15 cellular contexts compared by ENCODE assay signal in the genomic region with DNA sequence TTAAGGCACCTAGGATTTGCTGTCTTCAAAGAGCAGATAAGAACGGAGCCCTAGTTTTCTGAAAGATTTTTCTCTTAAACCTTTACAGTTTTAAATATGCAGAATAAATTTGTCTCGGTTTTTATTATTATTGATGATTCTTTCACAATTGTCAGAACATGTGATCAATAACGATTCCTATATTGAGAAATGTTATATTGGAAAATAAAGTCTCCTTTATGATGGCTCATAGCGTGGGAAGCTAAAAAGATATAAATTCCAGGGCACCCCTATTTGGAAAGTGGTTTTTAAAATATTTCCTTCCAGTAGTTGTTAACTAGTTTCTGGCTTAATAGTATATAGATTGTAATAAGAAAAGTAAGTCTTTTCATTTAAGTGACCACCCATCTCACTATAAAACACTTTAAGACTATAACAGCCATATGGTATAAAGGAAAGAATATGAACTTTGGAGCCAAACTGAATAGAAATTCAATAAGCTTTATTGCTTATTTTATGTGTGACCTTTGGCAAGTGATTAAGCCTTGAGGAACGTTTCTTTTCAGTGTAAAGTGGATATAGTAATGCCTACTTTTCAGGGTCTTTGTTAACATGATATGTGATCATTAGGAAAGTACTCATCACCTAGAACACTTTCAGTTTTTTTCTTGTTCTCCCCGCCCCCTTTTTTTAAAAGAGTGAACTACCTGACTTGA.
DNase-seq lines count a peak whose midpoint lies in the region; ATAC-seq, FAIRE-seq and TF ChIP-seq lines count a peak whose summit lies in the region.
"Had no signal": no experiment of that assay in that cellular context is flagged by ENCODE, and none has a peak within 500 bp of the region (broad histone marks: within the 10 kb centered on the region; RNA-seq: fewer than 3 reads in every experiment).

No MANE protein-coding gene starts in this region.

- TF ChIP-seq CTCF in SK-N-SH (IDR thresholded peaks at IDR 0.05) (no peak), PC-3 (conservative IDR thresholded peaks at IDR 0.05; ENCODE audit: low read depth, low read length) (0 out of 2 replicates have a peak, but pooled peaks have one; percentile 3), transverse colon (IDR thresholded peaks at IDR 0.05) (no peak), suprapubic skin (IDR thresholded peaks at IDR 0.05) (no peak)

- peak overlapping the region; percentile 42; the same call in 1 of the 2 replicates for H3K4me2 ChIP-seq in SK-N-SH
- peak overlapping the region; percentile 38; the same call in 1 of the 2 replicates for H3K4me2 ChIP-seq in PC-3 (ENCODE audit: low read length)

- 10% methylated on average over 6 of the region's 6 CpGs for WGBS in SK-N-SH (ENCODE audit: low lambda C conversion rate)
- WGBS in transverse colon (ENCODE audit: low coverage in 1 of 2), 2 donors = 34 to 37% methylated on average over 6 of the region's 6 CpGs
- WGBS in suprapubic skin = 58% methylated on average over 6 of the region's 6 CpGs

- H3K36me3 ChIP-seq in SK-N-SH (replicated peaks in 1 of 2; ENCODE audit: control insufficient read depth in 1 of 2, insufficient read depth in 2 of 2, low read length in 1 of 2) (no peaks in the 10 kb centered on the region), PC-3 (ENCODE audit: low read depth, low read length) (no peaks in the 10 kb centered on the region), transverse colon (no peaks in the 10 kb centered on the region), suprapubic skin (no peaks in the 10 kb centered on the region)
- H3K36me3 ChIP-seq: thyroid gland had no signal

- H3K27ac ChIP-seq in SK-N-SH (ENCODE audit: low read depth in 2 of 2, low read length in 1 of 2) = no peak overlapping the region
- H3K27ac ChIP-seq in PC-3 (ENCODE audit: low read length) = no peak overlapping the region
- H3K27ac ChIP-seq in transverse colon = peak overlapping the region in 3 of 4 donors; percentile 38 to 46 (median 43)
- H3K27ac ChIP-seq in suprapubic skin = no peak overlapping the region
- H3K27ac ChIP-seq: SK-N-MC, thyroid gland had no signal

- H3K4me3 ChIP-seq in SK-N-SH (ENCODE audit: low read depth in 2 of 2, low read length in 1 of 2) (no peak overlapping the region), PC-3 (ENCODE audit: low read length) (no peak overlapping the region), transverse colon (no peak overlapping the region), suprapubic skin (no peak overlapping the region)
- H3K4me3 ChIP-seq: SK-N-MC, thyroid gland had no signal

- H3F3A ChIP-seq in SK-N-SH (replicated peaks; ENCODE audit: insufficient read depth) (no peaks in the 10 kb centered on the region), PC-3 (ENCODE audit: low read length, unreplicated experiment) (no peaks in the 10 kb centered on the region)

- BruUV-seq in PC-3 (replicated peaks; lab: Mats Ljungman, UMichigan) = no TSS peak

- DNase-seq in SK-N-SH (no peak), PC-3 (peak; percentile 32), frontal cortex (ENCODE audit: low spot score in 2 of 2) (no peak), transverse colon (no peak), suprapubic skin (ENCODE audit: low spot score in 2 of 2) (no peak), ecto neural progenitor cell (ENCODE audit: low spot score) (no peak)
- DNase-seq: activated CD4-positive, alpha-beta T cell treated with anti-CD3 and anti-CD28 coated beads for 1 hour; activated gamma-delta T cell; DMS79; NCI-H510A had no signal

- TF ChIP-seq POLR2A in transverse colon (IDR thresholded peaks at IDR 0.05) = no peak
- no peak for TF ChIP-seq POLR2A in suprapubic skin (IDR thresholded peaks at IDR 0.05)

- H3K79me2 ChIP-seq in SK-N-SH (ENCODE audit: insufficient read depth) (no peaks in the 10 kb centered on the region), PC-3 (ENCODE audit: low read length) (no peaks in the 10 kb centered on the region)

- intact Hi-C loops in PC-3 (cut with micrococcal nuclease) (loop anchor here (1.0 to 10.0 kb wide), 6 partner anchors 55 to 518 kb away; no protein-coding TSS in a partner anchor), transverse colon (cut with DNase I; ENCODE audit: low total_unique reads) (loop anchor here (10.0 kb wide), 1 partner anchor 1518 kb away; no protein-coding TSS in a partner anchor)

- H2AFZ ChIP-seq in SK-N-SH (ENCODE audit: low read depth) (no peak overlapping the region), PC-3 (ENCODE audit: low read length) (no peak overlapping the region)

- POLR2A ChIA-PET in SK-N-SH (lab: Yijun Ruan, JAX) (no interaction called here), PC-3 (lab: Charles Lee; ENCODE audit: unreplicated experiment) (no interaction called here)

- H3K9ac ChIP-seq in SK-N-SH (no peak overlapping the region), PC-3 (ENCODE audit: low read length) (no peak overlapping the region)

- no peak for ATAC-seq in SK-N-SH treated with all-trans-retinoic acid at 6 μM for 48 hours
- peak; percentile 35; the same call in 1 of the 2 replicates for ATAC-seq in PC-3
- no peak for ATAC-seq in HG03432 (IDR thresholded peaks at IDR 0.05; ENCODE audit: unreplicated experiment)

- TF ChIP-seq RAD21 in SK-N-SH (IDR thresholded peaks at IDR 0.05; ENCODE audit: low read length) = no peak

- peak; percentile 3 for FAIRE-seq in frontal cortex (lab: Jason Lieb, UNC)
- FAIRE-seq: HTR-8/SVneo had no signal

- in situ Hi-C loops in transverse colon (cut with MboI; ENCODE audit: low pct_ligation_motif_present in 1 of 4, low pct_unique_long_range_greater_than_20kb in 1 of 4, low sequenced_read_pairs in 3 of 4) = no loop called here

- TF ChIP-seq EP300 in SK-N-SH (IDR thresholded peaks at IDR 0.05; ENCODE audit: borderline replicate concordance in 1 of 2, low read depth in 1 of 2, low read length in 1 of 2) (no peak), transverse colon (IDR thresholded peaks at IDR 0.05; ENCODE audit: low read depth) (no peak), suprapubic skin (IDR thresholded peaks at IDR 0.05) (no peak)

- H3K27me3 ChIP-seq in SK-N-SH (ENCODE audit: insufficient read depth) (peaks cover 13% of the 10 kb centered on the region; the same call in 1 of the 2 replicates), PC-3 (ENCODE audit: low read length) (no peaks in the 10 kb centered on the region), transverse colon (no peaks in the 10 kb centered on the region), suprapubic skin (no peaks in the 10 kb centered on the region)
- H3K27me3 ChIP-seq: thyroid gland had no signal

- no peaks in the 10 kb centered on the region for H3K4me1 ChIP-seq in SK-N-SH (ENCODE audit: control insufficient read depth in 1 of 2, insufficient read depth in 2 of 2, low read depth in 1 of 2, low read length in 1 of 2)
- peaks cover 15% of the 10 kb centered on the region for H3K4me1 ChIP-seq in PC-3 (ENCODE audit: insufficient read depth, low read length)
- H3K4me1 ChIP-seq in transverse colon = peaks cover 0 to 30% (median 14%) of the 10 kb centered on the region in 4 donors
- peaks cover 6% of the 10 kb centered on the region for H3K4me1 ChIP-seq in suprapubic skin
- H3K4me1 ChIP-seq: thyroid gland had no signal

- H4K20me1 ChIP-seq in SK-N-SH (ENCODE audit: insufficient read depth) (no peaks in the 10 kb centered on the region), PC-3 (ENCODE audit: low read length) (no peaks in the 10 kb centered on the region)

- no peaks in the 10 kb centered on the region for H3K9me2 ChIP-seq in SK-N-SH
- H3K9me2 ChIP-seq in PC-3 (replicated peaks; ENCODE audit: low read length) = no peaks in the 10 kb centered on the region

- H3K9me3 ChIP-seq in SK-N-SH (no peaks in the 10 kb centered on the region), PC-3 (ENCODE audit: low read length) (no peaks in the 10 kb centered on the region), transverse colon (no peaks in the 10 kb centered on the region), suprapubic skin (no peaks in the 10 kb centered on the region)
- H3K9me3 ChIP-seq: thyroid gland had no signal

- CTCF ChIA-PET in SK-N-SH (lab: Yijun Ruan, JAX) (interaction anchor here (0.6 to 2.4 kb wide), 19 partner anchors 9 to 1102 kb away, joined by 3 to 8 read pairs (median 4); no protein-coding TSS in a partner anchor), PC-3 (lab: Charles Lee) (interaction anchor here (0.6 to 0.7 kb wide), 3 partner anchors 322 to 530 kb away, joined by 3 to 5 read pairs (median 3); no protein-coding TSS in a partner anchor)

TF ChIP-seq in SK-N-SH, 30 proteins besides CTCF, POLR2A, EP300 and RAD21 (continues in another document):
- no peak for TF ChIP-seq RCOR1 (IDR thresholded peaks at IDR 0.05; ENCODE audit: low read length)
- TF ChIP-seq, protein P1, sequence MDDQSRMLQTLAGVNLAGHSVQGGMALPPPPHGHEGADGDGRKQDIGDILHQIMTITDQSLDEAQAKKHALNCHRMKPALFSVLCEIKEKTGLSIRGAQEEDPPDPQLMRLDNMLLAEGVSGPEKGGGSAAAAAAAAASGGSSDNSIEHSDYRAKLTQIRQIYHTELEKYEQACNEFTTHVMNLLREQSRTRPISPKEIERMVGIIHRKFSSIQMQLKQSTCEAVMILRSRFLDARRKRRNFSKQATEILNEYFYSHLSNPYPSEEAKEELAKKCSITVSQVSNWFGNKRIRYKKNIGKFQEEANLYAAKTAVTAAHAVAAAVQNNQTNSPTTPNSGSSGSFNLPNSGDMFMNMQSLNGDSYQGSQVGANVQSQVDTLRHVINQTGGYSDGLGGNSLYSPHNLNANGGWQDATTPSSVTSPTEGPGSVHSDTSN (IDR thresholded peaks at IDR 0.05) = no peak
- TF ChIP-seq GATA2 (CRISPR knock-in tag; IDR thresholded peaks at IDR 0.05) = no peak

TF ChIP-seq in SK-N-SH treated with all-trans-retinoic acid at 6 μM for 48 hours, 23 proteins besides CTCF, POLR2A, EP300 and RAD21:
- no peak for TF ChIP-seq GLIS3 (CRISPR knock-in tag; IDR thresholded peaks at IDR 0.05)

Comparison
In these comparisons a context has a peak if more than half of its experiments do, and no peak if none do; other contexts are left out.
1. H3K27ac ChIP-seq: peak in transverse colon (3 of 4); none in SK-N-SH (0 of 2), PC-3 (single experiment) and suprapubic skin (single experiment).